ENCODE assay signal across 16 cellular contexts in genomic region chr13:106472621-106473020, GRCh38.
DNase-seq lines count a peak whose midpoint lies in the region; ATAC-seq, FAIRE-seq and TF ChIP-seq lines count a peak whose summit lies in the region.
"Had no signal": no experiment of that assay in that cellular context is flagged by ENCODE, and none has a peak within 500 bp of the region (broad histone marks: within the 10 kb centered on the region; RNA-seq: fewer than 3 reads in every experiment).

No MANE protein-coding gene starts in this region.

- H3K4me2 ChIP-seq in hepatocyte: peak overlapping the region; percentile 66
- peak overlapping the region; percentile 56 for H3K4me2 ChIP-seq in skeletal muscle satellite cell (ENCODE audit: low read length)

- TF ChIP-seq POLR2A in H54 (IDR thresholded peaks at IDR 0.05; ENCODE audit: low read depth, low read length): no peak

- ATAC-seq in GM21619 (IDR thresholded peaks at IDR 0.05; ENCODE audit: unreplicated experiment) (no peak), GM21423 (IDR thresholded peaks at IDR 0.05; ENCODE audit: unreplicated experiment) (no peak)

- H3K9me2 ChIP-seq in hepatocyte (replicated peaks; ENCODE audit: insufficient read depth): no peaks in the 10 kb centered on the region

- peak overlapping the region in 1 of 2 donors; percentile 32 for H3K4me3 ChIP-seq in ascending aorta
- no peak overlapping the region for H3K4me3 ChIP-seq in hepatocyte
- H3K4me3 ChIP-seq in skeletal muscle satellite cell (ENCODE audit: low read length): no peak overlapping the region
- H3K4me3 ChIP-seq: lung had no signal

- DNase-seq in H54 (ENCODE audit: insufficient read length, low spot score) (peak; percentile 25), ascending aorta (ENCODE audit: low spot score in 2 of 2) (no peak), hepatocyte (ENCODE audit: low spot score) (no peak), GM10266 (ENCODE audit: extremely low spot score) (no peak), NCI-H510A (lab: John Stamatoyannopoulos, UW) (no peak)
- DNase-seq: activated CD4-positive, alpha-beta T cell treated with anti-CD3 and anti-CD28 coated beads, Interleukin-2, amount 50 U/mL, for 4 hours; C1 segment of cervical spinal cord; NCI-H1436; NCI-H510A treated with DMSO at 0.1 percent for 48 hours had no signal

- no peaks in the 10 kb centered on the region for H3K36me3 ChIP-seq in ascending aorta
- H3K36me3 ChIP-seq in hepatocyte (replicated peaks; ENCODE audit: insufficient read depth, low read depth): no peaks in the 10 kb centered on the region
- no peaks in the 10 kb centered on the region for H3K36me3 ChIP-seq in skeletal muscle satellite cell (ENCODE audit: insufficient read depth, low read length)

- H3K4me1 ChIP-seq in ascending aorta: peaks cover 0 to 9% of the 10 kb centered on the region in 2 donors
- peaks cover 28% of the 10 kb centered on the region for H3K4me1 ChIP-seq in hepatocyte (ENCODE audit: insufficient read depth)
- H3K4me1 ChIP-seq in skeletal muscle satellite cell (ENCODE audit: control insufficient read depth, insufficient read depth, low read length): peaks cover 7% of the 10 kb centered on the region
- H3K4me1 ChIP-seq: parathyroid adenoma had no signal

- intact Hi-C loops in ascending aorta (cut with DNase I): loop anchor here (2.0 kb wide), 1 partner anchor 20 kb away; no protein-coding TSS in a partner anchor

- peak overlapping the region; percentile 3 for H2AFZ ChIP-seq in hepatocyte

- no peak overlapping the region for H3K9ac ChIP-seq in skeletal muscle satellite cell (ENCODE audit: low read depth, low read length)
- H3K9ac ChIP-seq: parathyroid adenoma had no signal

- WGBS in hepatocyte (ENCODE audit: low lambda C conversion rate, missing lambda C conversion rate): 81% methylated on average over 4 of the region's 4 CpGs

- peak overlapping the region; percentile 47 to 64 for H3K27ac ChIP-seq in ascending aorta
- H3K27ac ChIP-seq in hepatocyte: peak overlapping the region; percentile 86
- H3K27ac ChIP-seq: parathyroid adenoma had no signal

- no peaks in the 10 kb centered on the region for H3K27me3 ChIP-seq in ascending aorta
- H3K27me3 ChIP-seq in hepatocyte: no peaks in the 10 kb centered on the region
- H3K27me3 ChIP-seq in skeletal muscle satellite cell (ENCODE audit: control insufficient read depth, insufficient read depth, low read length): no peaks in the 10 kb centered on the region

- TF ChIP-seq CTCF in ascending aorta (IDR thresholded peaks at IDR 0.05) (no peak), hepatocyte (IDR thresholded peaks at IDR 0.05; ENCODE audit: poor library complexity) (no peak), GM10266 (IDR thresholded peaks at IDR 0.05; ENCODE audit: control insufficient read depth, insufficient read depth, low read depth, missing control alignments) (no peak)

- no peak for FAIRE-seq in H54 (lab: Jason Lieb, UNC)
- FAIRE-seq: G401.6, GM18507 had no signal

- no peaks in the 10 kb centered on the region for H3K79me2 ChIP-seq in hepatocyte
- H3K79me2 ChIP-seq: parathyroid adenoma had no signal

- H3K9me3 ChIP-seq in ascending aorta: no peaks in the 10 kb centered on the region
- no peaks in the 10 kb centered on the region for H3K9me3 ChIP-seq in hepatocyte (ENCODE audit: low read depth)
- no peaks in the 10 kb centered on the region for H3K9me3 ChIP-seq in skeletal muscle satellite cell (replicated peaks; ENCODE audit: low read length)

- H4K20me1 ChIP-seq in hepatocyte (ENCODE audit: insufficient read depth, poor library complexity, severe bottlenecking): no peaks in the 10 kb centered on the region
